In the genomic region with DNA sequence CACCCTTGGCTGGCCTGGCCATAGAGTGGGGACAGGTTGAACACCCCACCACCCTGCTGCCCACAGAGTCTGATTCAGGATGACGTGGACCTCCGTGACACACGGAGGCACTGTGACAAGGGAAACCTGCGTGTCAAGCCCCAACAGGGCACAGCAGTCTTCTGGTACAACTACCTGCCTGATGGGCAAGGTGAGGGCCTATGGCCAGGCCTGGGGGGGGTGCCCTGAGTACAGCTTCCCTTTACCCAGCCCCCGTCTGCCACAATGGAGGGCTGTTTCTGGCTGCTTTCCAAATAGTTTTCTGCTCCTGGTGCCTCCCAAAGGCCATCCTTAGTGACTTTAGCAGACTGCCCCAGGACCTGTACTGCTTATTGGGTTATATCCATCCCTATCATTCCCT, we compare ENCODE assay signal across 8 cellular contexts. TPM values are rescaled to one million over a fixed set of nuclear protein-coding genes. Genes with fewer than 3 reads are reported as not detected.
DNase-seq lines count a peak whose midpoint lies in the region; ATAC-seq and TF ChIP-seq lines count a peak whose summit lies in the region.
"Had no signal": no experiment of that assay in that cellular context is flagged by ENCODE, and none has a peak within 500 bp of the region (broad histone marks: within the 10 kb centered on the region; RNA-seq: fewer than 3 reads in every experiment).

No MANE protein-coding gene starts in this region.

- H3K27ac ChIP-seq in WERI-Rb-1 (peak overlapping the region; percentile 97), foreskin keratinocyte (no peak overlapping the region)

- peak overlapping the region; percentile 100 for H3K27ac Mint-ChIP-seq in glutamatergic neuron (ENCODE audit: unreplicated experiment)
- H3K27ac Mint-ChIP-seq in stimulated activated memory B cell treated with anti-CD40 and anti-IgM and Interleukin-4, amounts not matched to agents 10 μg/mL and 1 μg/mL and 100 μg/mL, for 72 hours = peak overlapping the region; percentile 98

- peak overlapping the region; percentile 98 for H3K4me3 Mint-ChIP-seq in glutamatergic neuron (ENCODE audit: unreplicated experiment)
- peak overlapping the region; percentile 99 for H3K4me3 Mint-ChIP-seq in stimulated activated memory B cell treated with anti-CD40 and anti-IgM and Interleukin-4, amounts not matched to agents 10 μg/mL and 1 μg/mL and 100 μg/mL, for 72 hours

- TF ChIP-seq CTCF in HFF-Myc (IDR thresholded peaks at IDR 0.05; ENCODE audit: low read depth, low read length, missing control alignments) (no peak), WERI-Rb-1 (IDR thresholded peaks at IDR 0.05; ENCODE audit: low read depth, low read length) (no peak), glutamatergic neuron (IDR thresholded peaks at IDR 0.05; ENCODE audit: partially characterized antibody, unreplicated experiment) (no peak), foreskin keratinocyte (conservative IDR thresholded peaks at IDR 0.05) (no peak)

- peaks cover 23% of the 10 kb centered on the region for H3K36me3 ChIP-seq in WERI-Rb-1

- peaks cover 5% of the 10 kb centered on the region for H3K9me3 Mint-ChIP-seq in glutamatergic neuron (ENCODE audit: unreplicated experiment)
- H3K9me3 Mint-ChIP-seq in stimulated activated memory B cell treated with anti-CD40 and anti-IgM and Interleukin-4, amounts not matched to agents 10 μg/mL and 1 μg/mL and 100 μg/mL, for 72 hours = no peaks in the 10 kb centered on the region

- H3K27me3 Mint-ChIP-seq in glutamatergic neuron (ENCODE audit: unreplicated experiment) = peaks cover 3% of the 10 kb centered on the region
- no peaks in the 10 kb centered on the region for H3K27me3 Mint-ChIP-seq in stimulated activated memory B cell treated with anti-CD40 and anti-IgM and Interleukin-4, amounts not matched to agents 10 μg/mL and 1 μg/mL and 100 μg/mL, for 72 hours

- no peaks in the 10 kb centered on the region for H3K9me3 ChIP-seq in WERI-Rb-1 (ENCODE audit: severe bottlenecking)

- H3K36me3 Mint-ChIP-seq in glutamatergic neuron (ENCODE audit: unreplicated experiment) = no peaks in the 10 kb centered on the region
- peaks cover 23% of the 10 kb centered on the region for H3K36me3 Mint-ChIP-seq in stimulated activated memory B cell treated with anti-CD40 and anti-IgM and Interleukin-4, amounts not matched to agents 10 μg/mL and 1 μg/mL and 100 μg/mL, for 72 hours

- H3K27me3 ChIP-seq in WERI-Rb-1 (ENCODE audit: insufficient read depth, low read depth, severe bottlenecking) = no peaks in the 10 kb centered on the region
- H3K27me3 ChIP-seq in foreskin keratinocyte = no peaks in the 10 kb centered on the region

- peak overlapping the region; percentile 59 for H3K4me3 ChIP-seq in HFF-Myc (replicated peaks; ENCODE audit: low read depth, low read length)
- H3K4me3 ChIP-seq in WERI-Rb-1 (ENCODE audit: low read depth, low read length) = peak overlapping the region; percentile 74

- ATAC-seq in stimulated activated memory B cell treated with anti-CD40 and anti-IgM and Interleukin-4, amounts not matched to agents 10 μg/mL and 1 μg/mL and 100 μg/mL, for 72 hours = no peak
- no peak for ATAC-seq in foreskin keratinocyte

- DNase-seq in HFF-Myc (ENCODE audit: extremely low read depth, low read depth) = no peak
- DNase-seq in WERI-Rb-1 = no peak
- no peak for DNase-seq in glutamatergic neuron
- DNase-seq in NCI-H2081 treated with DMSO at 0.1 percent for 48 hours (lab: John Stamatoyannopoulos, UW) = no peak
- no peak for DNase-seq in foreskin keratinocyte
- no peak for DNase-seq in NAMALWA (ENCODE audit: low spot score)
- DNase-seq: NCI-H1048 had no signal

- H3K4me1 Mint-ChIP-seq in glutamatergic neuron (ENCODE audit: low read depth, unreplicated experiment) = peaks cover 7% of the 10 kb centered on the region
- H3K4me1 Mint-ChIP-seq in stimulated activated memory B cell treated with anti-CD40 and anti-IgM and Interleukin-4, amounts not matched to agents 10 μg/mL and 1 μg/mL and 100 μg/mL, for 72 hours = peaks cover 38% of the 10 kb centered on the region

- no peaks in the 10 kb centered on the region for H3K4me1 ChIP-seq in foreskin keratinocyte

RNA-seq across cellular contexts. Expression of gene WDR6, which starts 1.2 kb away (rescaled TPM):
- 236 TPM for total RNA-seq in glutamatergic neuron (ENCODE audit: unreplicated experiment)
- 92.6 and 94.8 TPM in 2 replicates for total RNA-seq in foreskin keratinocyte
- polyA plus RNA-seq in foreskin keratinocyte = 75.2 and 79.6 TPM in 2 replicates

RNA-seq across cellular contexts. Expression of gene DALRD3, which starts 12.4 kb away (rescaled TPM):
- total RNA-seq in glutamatergic neuron (ENCODE audit: unreplicated experiment) (26.3 TPM), foreskin keratinocyte (32.3 and 33.1 TPM in 2 replicates)
- 34.3 and 35.0 TPM in 2 replicates for polyA plus RNA-seq in foreskin keratinocyte

RNA-seq across cellular contexts. Expression of gene NDUFAF3, which starts 15.9 kb away (rescaled TPM):
- 50.6 TPM for total RNA-seq in glutamatergic neuron (ENCODE audit: unreplicated experiment)
- total RNA-seq in foreskin keratinocyte = 106 and 108 TPM in 2 replicates
- polyA plus RNA-seq in foreskin keratinocyte = 123 and 130 TPM in 2 replicates

RNA-seq across cellular contexts. Expression of gene P4HTM, which starts 16.0 kb away (rescaled TPM):
- 18.4 TPM for total RNA-seq in glutamatergic neuron (ENCODE audit: unreplicated experiment)
- 2.2 and 3.0 TPM in 2 replicates for total RNA-seq in foreskin keratinocyte
- polyA plus RNA-seq in foreskin keratinocyte = 2.3 and 2.9 TPM in 2 replicates

RNA-seq across cellular contexts. Expression of gene IMPDH2, which starts 23.2 kb away (rescaled TPM):
- total RNA-seq in glutamatergic neuron (ENCODE audit: unreplicated experiment) (100 TPM), foreskin keratinocyte (190 and 243 TPM in 2 replicates)
- polyA plus RNA-seq in foreskin keratinocyte = 191 and 247 TPM in 2 replicates
